Comparison of ENCODE assay signal across 8 cellular contexts in genomic region chr2:45643543-45644542, GRCh38. TPM values are rescaled to one million over a fixed set of nuclear protein-coding genes. Genes with fewer than 3 reads are reported as not detected.
DNase-seq lines count a peak whose midpoint lies in the region; ATAC-seq and TF ChIP-seq lines count a peak whose summit lies in the region.

No MANE protein-coding gene starts in this region.

- H3K27me3 ChIP-seq in CD8-positive, alpha-beta memory T cell (ENCODE audit: insufficient read depth, low read length, poor library complexity, severe bottlenecking): peaks cover 13% of the 10 kb centered on the region
- peaks cover 18% of the 10 kb centered on the region for H3K27me3 ChIP-seq in left ventricle myocardium inferior (ENCODE audit: low read depth)
- no peaks in the 10 kb centered on the region for H3K27me3 ChIP-seq in vagina

- no peaks in the 10 kb centered on the region for H3K36me3 Mint-ChIP-seq in CD8-positive, alpha-beta memory T cell

- H3K4me1 Mint-ChIP-seq in CD8-positive, alpha-beta memory T cell: peaks cover 0 to 12% (median 1%) of the 10 kb centered on the region in 3 donors

- no peaks in the 10 kb centered on the region for H3K9me3 Mint-ChIP-seq in CD8-positive, alpha-beta memory T cell

- no peaks in the 10 kb centered on the region for H3K36me3 ChIP-seq in CD8-positive, alpha-beta memory T cell (ENCODE audit: insufficient read depth, low read length)
- H3K36me3 ChIP-seq in left ventricle myocardium inferior (peaks cover 3% of the 10 kb centered on the region), vagina (no peaks in the 10 kb centered on the region)

- H3K4me3 ChIP-seq in CD8-positive, alpha-beta memory T cell (ENCODE audit: low read length): no peak overlapping the region
- H3K4me3 ChIP-seq in left ventricle myocardium inferior: peak overlapping the region; percentile 71
- peak overlapping the region; percentile 43 to 62 for H3K4me3 ChIP-seq in vagina

- ATAC-seq in GM19467 (IDR thresholded peaks at IDR 0.05; ENCODE audit: unreplicated experiment) (peak; percentile 70), SK-N-SH treated with all-trans-retinoic acid at 6 μM for 48 hours (peak; percentile 100)

- TF ChIP-seq POLR2A in vagina (IDR thresholded peaks at IDR 0.05): no peak

- peak; percentile 64 to 76 (median 67) for DNase-seq in CD8-positive, alpha-beta memory T cell
- DNase-seq in HuH-7.5 (ENCODE audit: low spot score) (peak; percentile 82), left ventricle myocardium inferior (peak; percentile 70), posterior vena cava (ENCODE audit: low spot score) (peak; percentile 90), vagina (ENCODE audit: extremely low spot score in 2 of 2) (no peak)
- DNase-seq in activated naive CD8-positive, alpha-beta T cell treated with anti-CD3 and anti-CD28 coated beads, Interleukin-2, amount 50 U/mL, for 16 hours (ENCODE audit: low read depth, low spot score): peak; percentile 38

- intact Hi-C loops in left ventricle myocardium inferior (cut with micrococcal nuclease) (loop anchor here (5.0 kb wide), 1 partner anchor 293 kb away; no protein-coding TSS in a partner anchor), posterior vena cava (cut with DNase I) (loop anchor here (2.0 to 5.0 kb wide), 2 partner anchors 293 kb away; no protein-coding TSS in a partner anchor), vagina (cut with DNase I) (loop anchor here (2.0 kb wide), 1 partner anchor 293 kb away; no protein-coding TSS in a partner anchor)

- TF ChIP-seq CTCF in left ventricle myocardium inferior (IDR thresholded peaks at IDR 0.05; ENCODE audit: borderline replicate concordance) (peak; percentile 98), vagina (IDR thresholded peaks at IDR 0.05) (peak; percentile 98 to 99 (median 98))

- no peak overlapping the region for H3K27ac ChIP-seq in CD8-positive, alpha-beta memory T cell (ENCODE audit: low read depth, low read length)
- H3K27ac ChIP-seq in left ventricle myocardium inferior (replicated peaks) (no peak overlapping the region), vagina (peak overlapping the region; percentile 55)

- peaks cover 9% of the 10 kb centered on the region for H3K4me1 ChIP-seq in CD8-positive, alpha-beta memory T cell (ENCODE audit: insufficient read depth, low read length)
- H3K4me1 ChIP-seq in left ventricle myocardium inferior (peaks cover 27% of the 10 kb centered on the region), vagina (peaks cover 2% of the 10 kb centered on the region)

- H3K27ac Mint-ChIP-seq in CD8-positive, alpha-beta memory T cell: peak overlapping the region in 1 of 8 donors; percentile 20

- peak overlapping the region in 6 of 7 donors; percentile 30 to 75 (median 56) for H3K4me3 Mint-ChIP-seq in CD8-positive, alpha-beta memory T cell

- POLR2A ChIA-PET in CD8-positive, alpha-beta memory T cell (lab: Charles Lee): no interaction called here

- CTCF ChIA-PET in CD8-positive, alpha-beta memory T cell (lab: Charles Lee): interaction anchor here (1.1 to 1.3 kb wide), 4 partner anchors 10 to 419 kb away, joined by 3 to 26 read pairs (median 3); no protein-coding TSS in a partner anchor

- H3K9me3 ChIP-seq in CD8-positive, alpha-beta memory T cell (ENCODE audit: low read length): no peaks in the 10 kb centered on the region
- H3K9me3 ChIP-seq in left ventricle myocardium inferior (replicated peaks) (no peaks in the 10 kb centered on the region), vagina (no peaks in the 10 kb centered on the region)

- H3K27me3 Mint-ChIP-seq in CD8-positive, alpha-beta memory T cell: peaks cover 8 to 26% of the 10 kb centered on the region in 2 donors

TF ChIP-seq in SK-N-SH treated with all-trans-retinoic acid at 6 μM for 48 hours, 23 proteins besides CTCF, POLR2A, EP300 and RAD21:
- TF ChIP-seq ZFP3 (CRISPR knock-in tag; IDR thresholded peaks at IDR 0.05): peak; percentile 42; the same call in 1 of the 2 replicates
- no peak for TF ChIP-seq CSDC2 (CRISPR knock-in tag; IDR thresholded peaks at IDR 0.05)
- TF ChIP-seq ZNF565 (CRISPR knock-in tag; conservative IDR thresholded peaks at IDR 0.05; ENCODE audit: low read depth): no peak
- TF ChIP-seq ZNF8 (CRISPR knock-in tag; IDR thresholded peaks at IDR 0.05): no peak
- TF ChIP-seq TSHZ2 (CRISPR knock-in tag; IDR thresholded peaks at IDR 0.05): 0 out of 2 replicates have a peak, but pooled peaks have one; percentile 25
- TF ChIP-seq ISL1 (CRISPR knock-in tag; IDR thresholded peaks at IDR 0.05): no peak
- no peak for TF ChIP-seq TCF4 (CRISPR knock-in tag; IDR thresholded peaks at IDR 0.05; ENCODE audit: borderline replicate concordance)
- TF ChIP-seq GLIS3 (CRISPR knock-in tag; IDR thresholded peaks at IDR 0.05): peak; percentile 33; the same call in 1 of the 2 replicates

RNA-seq across cellular contexts. Expression of gene PRKCE, which starts 7.6 kb away (rescaled TPM):
- 1 to 10 TPM; 7.9 to 9.6 TPM for total RNA-seq in CD8-positive, alpha-beta memory T cell
- 3.1 TPM for polyA plus RNA-seq in CD8-positive, alpha-beta memory T cell
- total RNA-seq in left ventricle myocardium inferior: 14.7 TPM
- total RNA-seq in posterior vena cava: 10 to 100 TPM; 21.7 to 26.9 TPM
- 11.8 TPM for total RNA-seq in vagina

RNA-seq across cellular contexts. Expression of gene SRBD1, which starts 32.8 kb away (rescaled TPM):
- 10 to 100 TPM; 18.1 to 18.9 TPM for total RNA-seq in CD8-positive, alpha-beta memory T cell
- polyA plus RNA-seq in CD8-positive, alpha-beta memory T cell: 12.7 TPM
- total RNA-seq in left ventricle myocardium inferior (11.8 TPM), posterior vena cava (10 to 100 TPM; 13.7 to 19.0 TPM), vagina (9.1 TPM)

Comparison
In these comparisons a context has a peak if more than half of its experiments do, and no peak if none do; other contexts are left out.
1. DNase-seq: peak in CD8-positive, alpha-beta memory T cell (5 of 5), HuH-7.5 (single experiment), activated naive CD8-positive, alpha-beta T cell treated with anti-CD3 and anti-CD28 coated beads, Interleukin-2, amount 50 U/mL, for 16 hours (single experiment), left ventricle myocardium inferior (single experiment) and posterior vena cava (single experiment); none in vagina (0 of 2).